Comparison of ENCODE assay signal across 1 cellular context in the genomic region with DNA sequence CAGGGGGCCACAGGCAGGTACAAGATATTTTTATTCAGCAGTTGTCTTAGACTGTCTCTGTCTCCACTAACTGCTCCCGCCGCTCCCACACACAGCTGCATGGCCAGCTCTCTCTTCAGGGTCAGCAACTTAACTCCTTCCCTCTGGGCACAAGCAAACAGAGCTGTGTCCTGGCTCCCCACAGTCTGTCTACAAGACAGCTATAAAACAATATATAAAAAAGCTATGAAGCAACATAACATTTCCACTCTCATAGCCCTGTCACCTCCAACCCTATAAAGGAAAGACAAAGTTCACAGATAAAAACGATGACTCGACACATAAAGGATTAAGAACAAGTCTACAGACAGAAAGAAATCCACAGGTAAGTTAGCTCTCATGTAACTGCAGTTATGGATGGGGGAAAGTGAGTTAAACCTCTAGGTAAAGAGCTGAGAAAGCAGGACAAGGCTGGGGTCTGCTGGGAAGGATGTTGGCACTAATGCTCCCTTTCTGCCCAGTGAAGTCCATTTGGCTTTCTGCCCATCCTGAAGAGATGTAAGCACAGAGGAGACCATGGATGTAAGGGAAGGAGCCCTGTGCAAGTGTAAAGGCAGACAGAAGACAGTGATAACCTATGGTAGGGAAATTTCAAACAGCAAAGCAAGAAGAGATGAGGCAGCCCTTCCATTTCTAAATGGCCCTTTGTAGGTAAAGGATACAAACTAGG.
TF ChIP-seq lines count a peak whose summit lies in the region.

No MANE protein-coding gene starts in this region.

TF ChIP-seq in SK-N-SH, 30 proteins besides CTCF, POLR2A, EP300 and RAD21 (continued from another document):
- TF ChIP-seq, protein P1, sequence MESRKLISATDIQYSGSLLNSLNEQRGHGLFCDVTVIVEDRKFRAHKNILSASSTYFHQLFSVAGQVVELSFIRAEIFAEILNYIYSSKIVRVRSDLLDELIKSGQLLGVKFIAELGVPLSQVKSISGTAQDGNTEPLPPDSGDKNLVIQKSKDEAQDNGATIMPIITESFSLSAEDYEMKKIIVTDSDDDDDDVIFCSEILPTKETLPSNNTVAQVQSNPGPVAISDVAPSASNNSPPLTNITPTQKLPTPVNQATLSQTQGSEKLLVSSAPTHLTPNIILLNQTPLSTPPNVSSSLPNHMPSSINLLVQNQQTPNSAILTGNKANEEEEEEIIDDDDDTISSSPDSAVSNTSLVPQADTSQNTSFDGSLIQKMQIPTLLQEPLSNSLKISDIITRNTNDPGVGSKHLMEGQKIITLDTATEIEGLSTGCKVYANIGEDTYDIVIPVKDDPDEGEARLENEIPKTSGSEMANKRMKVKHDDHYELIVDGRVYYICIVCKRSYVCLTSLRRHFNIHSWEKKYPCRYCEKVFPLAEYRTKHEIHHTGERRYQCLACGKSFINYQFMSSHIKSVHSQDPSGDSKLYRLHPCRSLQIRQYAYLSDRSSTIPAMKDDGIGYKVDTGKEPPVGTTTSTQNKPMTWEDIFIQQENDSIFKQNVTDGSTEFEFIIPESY (IDR thresholded peaks at IDR 0.05; ENCODE audit: borderline replicate concordance, low read depth), result no peak
- TF ChIP-seq SIN3A (IDR thresholded peaks at IDR 0.05; ENCODE audit: borderline replicate concordance, low read depth, low read length), result no peak
- TF ChIP-seq TCF12 (IDR thresholded peaks at IDR 0.05), result no peak
- TF ChIP-seq, protein P2, sequence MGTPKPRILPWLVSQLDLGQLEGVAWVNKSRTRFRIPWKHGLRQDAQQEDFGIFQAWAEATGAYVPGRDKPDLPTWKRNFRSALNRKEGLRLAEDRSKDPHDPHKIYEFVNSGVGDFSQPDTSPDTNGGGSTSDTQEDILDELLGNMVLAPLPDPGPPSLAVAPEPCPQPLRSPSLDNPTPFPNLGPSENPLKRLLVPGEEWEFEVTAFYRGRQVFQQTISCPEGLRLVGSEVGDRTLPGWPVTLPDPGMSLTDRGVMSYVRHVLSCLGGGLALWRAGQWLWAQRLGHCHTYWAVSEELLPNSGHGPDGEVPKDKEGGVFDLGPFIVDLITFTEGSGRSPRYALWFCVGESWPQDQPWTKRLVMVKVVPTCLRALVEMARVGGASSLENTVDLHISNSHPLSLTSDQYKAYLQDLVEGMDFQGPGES (IDR thresholded peaks at IDR 0.05; ENCODE audit: low read depth, low read length), result no peak
- TF ChIP-seq RXRA (IDR thresholded peaks at IDR 0.05; ENCODE audit: borderline replicate concordance, low read depth), result no peak
- TF ChIP-seq GATA2 (CRISPR knock-in tag; IDR thresholded peaks at IDR 0.05), result no peak
- TF ChIP-seq CHD2 (IDR thresholded peaks at IDR 0.05; ENCODE audit: low read length, partially characterized antibody), result no peak
- no peak for TF ChIP-seq FOXJ3 (CRISPR knock-in tag; IDR thresholded peaks at IDR 0.05)
